ENCODE assay signal across 2 cellular contexts in genomic region chr3:32401541-32402052, GRCh38.
TF ChIP-seq lines count a peak whose summit lies in the region.

No MANE protein-coding gene starts in this region.

TF ChIP-seq in IMR-90, 13 proteins besides CTCF, POLR2A, EP300 and RAD21 (continued from another document):
- TF ChIP-seq MXI1 (IDR thresholded peaks at IDR 0.05; ENCODE audit: borderline replicate concordance, low read depth, low read length) (peak; percentile 83), CEBPB (IDR thresholded peaks at IDR 0.05; ENCODE audit: low read depth, low read length) (no peak), USF2 (IDR thresholded peaks at IDR 0.05; ENCODE audit: low read depth, low read length) (no peak), RFX5 (IDR thresholded peaks at IDR 0.05; ENCODE audit: low read depth, low read length) (no peak), BHLHE40 (IDR thresholded peaks at IDR 0.05; ENCODE audit: low read depth, low read length) (no peak), MAZ (IDR thresholded peaks at IDR 0.05; ENCODE audit: borderline replicate concordance, low read depth, low read length) (peak; percentile 31; the same call in 1 of the 2 replicates), CHD1 (IDR thresholded peaks at IDR 0.05; ENCODE audit: low read depth, low read length) (no peak), ELK1 (IDR thresholded peaks at IDR 0.05; ENCODE audit: borderline replicate concordance, low read depth, low read length) (no peak)

TF ChIP-seq in SK-N-SH treated with all-trans-retinoic acid at 6 μM for 48 hours, 23 proteins besides CTCF, POLR2A, EP300 and RAD21:
- TF ChIP-seq TSHZ2 (CRISPR knock-in tag; IDR thresholded peaks at IDR 0.05), result peak; percentile 76
- 0 out of 2 replicates have a peak, but pooled peaks have one; percentile 62 for TF ChIP-seq POU6F1 (CRISPR knock-in tag; IDR thresholded peaks at IDR 0.05; ENCODE audit: borderline replicate concordance, low read depth)
- TF ChIP-seq ZNF565 (CRISPR knock-in tag; conservative IDR thresholded peaks at IDR 0.05; ENCODE audit: low read depth), result 0 out of 2 replicates have a peak, but pooled peaks have one; percentile 9
- no peak for TF ChIP-seq ESRRG (CRISPR knock-in tag; IDR thresholded peaks at IDR 0.05)
- TF ChIP-seq PPARA (CRISPR knock-in tag; IDR thresholded peaks at IDR 0.05; ENCODE audit: borderline replicate concordance), result no peak
- TF ChIP-seq ZFP3 (CRISPR knock-in tag; IDR thresholded peaks at IDR 0.05), result peak; percentile 78
- peak; percentile 60 for TF ChIP-seq TCF4 (CRISPR knock-in tag; IDR thresholded peaks at IDR 0.05; ENCODE audit: borderline replicate concordance)
- peak; percentile 48; the same call in 1 of the 2 replicates for TF ChIP-seq ZNF8 (CRISPR knock-in tag; IDR thresholded peaks at IDR 0.05)
- TF ChIP-seq CSDC2 (CRISPR knock-in tag; IDR thresholded peaks at IDR 0.05), result peak; percentile 83; the same call in 1 of the 2 replicates
- TF ChIP-seq PATZ1 (CRISPR knock-in tag; IDR thresholded peaks at IDR 0.05; ENCODE audit: borderline replicate concordance), result peak; percentile 66; the same call in 1 of the 2 replicates
- TF ChIP-seq ZNF70 (CRISPR knock-in tag; IDR thresholded peaks at IDR 0.05), result peak; percentile 35; the same call in 1 of the 2 replicates
- no peak for TF ChIP-seq RARB (CRISPR knock-in tag; IDR thresholded peaks at IDR 0.05)
- TF ChIP-seq CSRNP3 (CRISPR knock-in tag; IDR thresholded peaks at IDR 0.05), result no peak
- 0 out of 2 replicates have a peak, but pooled peaks have one; percentile 47 for TF ChIP-seq OSR1 (CRISPR knock-in tag; IDR thresholded peaks at IDR 0.05)
- no peak for TF ChIP-seq BACH2 (CRISPR knock-in tag; IDR thresholded peaks at IDR 0.05; ENCODE audit: borderline replicate concordance)
- TF ChIP-seq ARNTL (CRISPR knock-in tag; IDR thresholded peaks at IDR 0.05; ENCODE audit: borderline replicate concordance, low read depth), result peak; percentile 4; the same call in 1 of the 2 replicates
- no peak; the same call in 1 of the 2 replicates for TF ChIP-seq GLIS3 (CRISPR knock-in tag; IDR thresholded peaks at IDR 0.05)
- peak; percentile 42; the same call in 1 of the 2 replicates for TF ChIP-seq SNAI2 (CRISPR knock-in tag; IDR thresholded peaks at IDR 0.05)
